In the genomic region with DNA sequence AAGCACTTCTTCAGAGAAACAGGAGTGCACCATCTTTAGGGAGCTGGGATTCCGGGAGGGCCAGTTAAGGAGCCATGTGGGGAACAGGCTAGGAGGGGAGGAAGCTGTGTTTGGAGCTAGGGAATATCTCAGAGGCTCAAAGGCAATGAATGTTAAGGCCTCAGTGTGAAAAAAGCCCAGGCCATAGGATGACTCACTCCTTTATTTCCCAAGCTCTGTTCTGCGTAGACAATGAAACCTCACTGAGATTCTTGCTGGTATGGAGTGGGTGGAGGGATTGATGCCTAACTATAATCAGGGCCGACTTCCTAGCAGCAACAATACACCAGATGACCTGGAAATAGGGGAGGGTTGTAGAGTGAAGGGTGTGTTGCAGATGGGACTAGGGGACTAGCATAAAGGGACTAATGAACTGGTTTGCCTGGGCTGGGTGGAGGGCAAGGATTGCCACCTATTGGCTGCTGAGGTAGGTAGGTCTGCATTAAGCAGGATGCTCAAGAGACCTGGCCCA, we compare ENCODE assay signal across 1 cellular context.
TF ChIP-seq lines count a peak whose summit lies in the region.

No MANE protein-coding gene starts in this region.

TF ChIP-seq in GM23338, 12 proteins besides CTCF, POLR2A, EP300 and RAD21 (continued from another document):
- no peak for TF ChIP-seq REST (IDR thresholded peaks at IDR 0.05; ENCODE audit: unreplicated experiment)
- no peak for TF ChIP-seq ETS1 (IDR thresholded peaks at IDR 0.05)
- TF ChIP-seq ZNF114 (CRISPR knock-in tag; IDR thresholded peaks at IDR 0.05), result no peak
